1 cellular context compared by ENCODE assay signal in the genomic region with DNA sequence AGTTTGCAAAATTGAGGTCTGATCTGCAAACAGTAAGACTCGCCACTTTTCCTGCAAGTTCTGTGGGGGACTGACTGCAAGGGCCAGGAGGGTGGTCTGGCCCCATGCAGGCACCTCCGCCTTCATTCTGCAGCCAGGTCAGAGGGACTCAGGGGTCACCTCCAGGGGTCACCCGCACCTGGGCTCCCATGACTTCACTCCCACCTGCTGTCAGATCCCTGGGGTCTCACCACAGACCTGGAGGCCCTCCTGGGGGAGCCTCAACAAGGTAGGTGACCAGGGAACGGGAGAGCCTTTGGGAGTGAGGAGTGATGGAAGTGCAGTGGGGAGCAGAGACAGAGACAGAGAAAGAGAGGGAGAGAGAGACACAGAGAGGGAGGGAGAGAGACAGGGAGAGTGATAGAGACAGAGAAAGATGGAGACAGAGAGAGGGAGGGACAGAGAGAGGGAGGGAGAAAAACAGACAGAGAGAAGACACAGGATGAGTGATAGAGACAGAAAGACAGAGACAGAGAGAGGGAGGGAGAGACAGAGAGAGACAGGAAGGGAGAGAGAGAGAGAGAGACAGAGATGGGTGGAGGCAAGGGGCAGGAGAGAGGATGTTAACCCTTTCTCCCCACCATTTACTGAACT.
TF ChIP-seq lines count a peak whose summit lies in the region.

No MANE protein-coding gene starts in this region.

TF ChIP-seq in HepG2, 621 proteins besides CTCF, POLR2A, EP300 and RAD21 (continued from another document):
- TF ChIP-seq ZNF782 (CRISPR knock-in tag; IDR thresholded peaks at IDR 0.05; ENCODE audit: borderline replicate concordance), result no peak
- TF ChIP-seq ZNF652 (CRISPR knock-in tag; IDR thresholded peaks at IDR 0.05; ENCODE audit: borderline replicate concordance, low read depth), result 0 out of 2 replicates have a peak, but pooled peaks have one; percentile 35
